ENCODE assay signal across 1 cellular context in the genomic region with DNA sequence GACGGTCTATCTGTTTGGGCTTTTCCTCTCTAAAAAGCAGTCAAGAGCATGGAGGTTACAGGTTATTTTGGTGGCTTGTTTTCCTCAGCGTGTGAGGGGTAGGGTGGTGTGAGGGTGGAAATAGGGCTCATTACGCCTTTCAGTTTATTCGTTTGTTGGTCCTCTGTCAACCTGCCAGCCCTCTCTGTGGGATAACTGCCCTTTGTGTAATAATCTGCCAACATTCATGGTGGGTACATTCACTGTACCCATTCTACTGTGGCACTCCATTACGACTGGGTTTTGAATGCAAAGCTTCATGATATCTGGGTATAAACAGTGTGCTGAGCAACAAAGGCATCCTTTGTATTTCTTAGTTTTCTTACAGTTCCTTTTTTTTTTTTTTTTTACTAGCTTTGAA.
TF ChIP-seq lines count a peak whose summit lies in the region.

No MANE protein-coding gene starts in this region.

TF ChIP-seq in WTC11, 78 proteins besides CTCF, POLR2A, EP300 and RAD21 (continued from another document):
- TF ChIP-seq, protein P1, sequence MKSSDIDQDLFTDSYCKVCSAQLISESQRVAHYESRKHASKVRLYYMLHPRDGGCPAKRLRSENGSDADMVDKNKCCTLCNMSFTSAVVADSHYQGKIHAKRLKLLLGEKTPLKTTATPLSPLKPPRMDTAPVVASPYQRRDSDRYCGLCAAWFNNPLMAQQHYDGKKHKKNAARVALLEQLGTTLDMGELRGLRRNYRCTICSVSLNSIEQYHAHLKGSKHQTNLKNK (CRISPR knock-in tag; IDR thresholded peaks at IDR 0.05): no peak
- TF ChIP-seq TEAD4 (CRISPR knock-in tag; IDR thresholded peaks at IDR 0.05) (no peak), SP1 (CRISPR knock-in tag; conservative IDR thresholded peaks at IDR 0.05) (no peak), NFATC4 (CRISPR knock-in tag; IDR thresholded peaks at IDR 0.05) (no peak), MXD4 (CRISPR knock-in tag; IDR thresholded peaks at IDR 0.05; ENCODE audit: borderline replicate concordance) (no peak), GTF2I (CRISPR knock-in tag; conservative IDR thresholded peaks at IDR 0.05) (no peak), ZNF138 (CRISPR knock-in tag; conservative IDR thresholded peaks at IDR 0.05) (no peak), FOXJ3 (CRISPR knock-in tag; IDR thresholded peaks at IDR 0.05; ENCODE audit: borderline replicate concordance) (no peak), TCF7 (CRISPR knock-in tag; IDR thresholded peaks at IDR 0.05; ENCODE audit: low read depth) (no peak), ZNF121 (CRISPR knock-in tag; IDR thresholded peaks at IDR 0.05) (no peak), EMX1 (CRISPR knock-in tag; IDR thresholded peaks at IDR 0.05) (no peak)
- TF ChIP-seq, protein P2, sequence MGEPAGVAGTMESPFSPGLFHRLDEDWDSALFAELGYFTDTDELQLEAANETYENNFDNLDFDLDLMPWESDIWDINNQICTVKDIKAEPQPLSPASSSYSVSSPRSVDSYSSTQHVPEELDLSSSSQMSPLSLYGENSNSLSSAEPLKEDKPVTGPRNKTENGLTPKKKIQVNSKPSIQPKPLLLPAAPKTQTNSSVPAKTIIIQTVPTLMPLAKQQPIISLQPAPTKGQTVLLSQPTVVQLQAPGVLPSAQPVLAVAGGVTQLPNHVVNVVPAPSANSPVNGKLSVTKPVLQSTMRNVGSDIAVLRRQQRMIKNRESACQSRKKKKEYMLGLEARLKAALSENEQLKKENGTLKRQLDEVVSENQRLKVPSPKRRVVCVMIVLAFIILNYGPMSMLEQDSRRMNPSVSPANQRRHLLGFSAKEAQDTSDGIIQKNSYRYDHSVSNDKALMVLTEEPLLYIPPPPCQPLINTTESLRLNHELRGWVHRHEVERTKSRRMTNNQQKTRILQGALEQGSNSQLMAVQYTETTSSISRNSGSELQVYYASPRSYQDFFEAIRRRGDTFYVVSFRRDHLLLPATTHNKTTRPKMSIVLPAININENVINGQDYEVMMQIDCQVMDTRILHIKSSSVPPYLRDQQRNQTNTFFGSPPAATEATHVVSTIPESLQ (CRISPR knock-in tag; IDR thresholded peaks at IDR 0.05): no peak
- TF ChIP-seq, protein P3, sequence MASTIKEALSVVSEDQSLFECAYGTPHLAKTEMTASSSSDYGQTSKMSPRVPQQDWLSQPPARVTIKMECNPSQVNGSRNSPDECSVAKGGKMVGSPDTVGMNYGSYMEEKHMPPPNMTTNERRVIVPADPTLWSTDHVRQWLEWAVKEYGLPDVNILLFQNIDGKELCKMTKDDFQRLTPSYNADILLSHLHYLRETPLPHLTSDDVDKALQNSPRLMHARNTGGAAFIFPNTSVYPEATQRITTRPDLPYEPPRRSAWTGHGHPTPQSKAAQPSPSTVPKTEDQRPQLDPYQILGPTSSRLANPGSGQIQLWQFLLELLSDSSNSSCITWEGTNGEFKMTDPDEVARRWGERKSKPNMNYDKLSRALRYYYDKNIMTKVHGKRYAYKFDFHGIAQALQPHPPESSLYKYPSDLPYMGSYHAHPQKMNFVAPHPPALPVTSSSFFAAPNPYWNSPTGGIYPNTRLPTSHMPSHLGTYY (CRISPR knock-in tag; IDR thresholded peaks at IDR 0.05): no peak
- TF ChIP-seq, protein P4, sequence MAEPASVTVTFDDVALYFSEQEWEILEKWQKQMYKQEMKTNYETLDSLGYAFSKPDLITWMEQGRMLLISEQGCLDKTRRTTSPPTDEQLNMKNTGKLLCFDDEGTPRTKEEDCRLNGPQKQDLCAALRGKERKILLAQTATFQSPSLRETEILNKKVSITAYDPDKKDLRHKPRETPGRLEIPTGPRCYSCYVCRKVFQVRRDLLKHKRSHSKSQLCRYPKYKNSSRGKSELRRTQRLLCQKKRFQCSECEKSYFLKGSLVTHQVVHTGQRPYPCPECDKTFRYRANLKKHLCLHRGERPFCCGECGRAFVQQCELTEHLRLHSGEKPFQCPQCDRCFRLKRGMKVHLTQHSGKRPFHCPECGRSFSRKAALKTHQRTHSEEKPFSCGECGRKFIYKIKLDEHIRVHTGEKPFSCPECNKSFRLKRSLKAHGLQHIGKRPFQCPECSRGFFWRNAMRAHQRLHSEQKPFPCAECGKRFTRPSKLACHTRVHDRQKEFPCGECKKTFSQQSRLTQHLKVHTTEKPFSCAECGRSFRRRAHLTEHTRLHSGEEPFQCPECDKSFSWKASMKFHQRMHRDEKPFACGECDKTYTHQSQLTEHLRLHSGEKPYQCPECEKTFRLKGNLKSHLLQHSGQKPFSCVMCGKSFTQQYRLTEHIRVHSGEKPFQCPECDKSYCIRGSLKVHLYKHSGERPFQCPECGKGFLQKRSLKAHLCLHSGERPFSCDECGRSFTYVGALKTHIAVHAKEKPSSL (CRISPR knock-in tag; conservative IDR thresholded peaks at IDR 0.05): no peak
